1 cellular context compared by ENCODE assay signal in genomic region chr12:90167501-90167900, GRCh38.
TF ChIP-seq lines count a peak whose summit lies in the region.

No MANE protein-coding gene starts in this region.

TF ChIP-seq in GM23338, 12 proteins besides CTCF, POLR2A, EP300 and RAD21 (continued from another document):
- TF ChIP-seq REST (IDR thresholded peaks at IDR 0.05; ENCODE audit: unreplicated experiment), result no peak
- TF ChIP-seq ETS1 (IDR thresholded peaks at IDR 0.05), result no peak
- TF ChIP-seq POLR2AphosphoS5 (IDR thresholded peaks at IDR 0.05; ENCODE audit: low read depth), result no peak
- no peak for TF ChIP-seq CREB1 (CRISPR knock-in tag; IDR thresholded peaks at IDR 0.05; ENCODE audit: low read depth)
- no peak for TF ChIP-seq NANOG (IDR thresholded peaks at IDR 0.05; ENCODE audit: borderline replicate concordance)
- TF ChIP-seq EZH2 (IDR thresholded peaks at IDR 0.05; ENCODE audit: low read depth, unreplicated experiment), result no peak
- no peak for TF ChIP-seq EZH2phosphoT487 (IDR thresholded peaks at IDR 0.05; ENCODE audit: unreplicated experiment)
- TF ChIP-seq STAT1 (IDR thresholded peaks at IDR 0.05; ENCODE audit: unreplicated experiment), result no peak
